In genomic region chr4:174190832-174191500, GRCh38 we compare ENCODE assay signal across 1 cellular context.
TF ChIP-seq lines count a peak whose summit lies in the region.

No MANE protein-coding gene starts in this region.

TF ChIP-seq in K562, 482 proteins besides CTCF, POLR2A, EP300 and RAD21 (continued from another document and continues in another):
- TF ChIP-seq, protein P1, sequence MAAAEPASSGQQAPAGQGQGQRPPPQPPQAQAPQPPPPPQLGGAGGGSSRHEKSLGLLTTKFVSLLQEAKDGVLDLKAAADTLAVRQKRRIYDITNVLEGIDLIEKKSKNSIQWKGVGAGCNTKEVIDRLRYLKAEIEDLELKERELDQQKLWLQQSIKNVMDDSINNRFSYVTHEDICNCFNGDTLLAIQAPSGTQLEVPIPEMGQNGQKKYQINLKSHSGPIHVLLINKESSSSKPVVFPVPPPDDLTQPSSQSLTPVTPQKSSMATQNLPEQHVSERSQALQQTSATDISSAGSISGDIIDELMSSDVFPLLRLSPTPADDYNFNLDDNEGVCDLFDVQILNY (CRISPR knock-in tag; IDR thresholded peaks at IDR 0.05), result no peak
- TF ChIP-seq ZNF316 (IDR thresholded peaks at IDR 0.05), result peak; percentile 94
- TF ChIP-seq ZNF639 (CRISPR knock-in tag; conservative IDR thresholded peaks at IDR 0.05 in 1 of 2, IDR thresholded peaks at IDR 0.05 in 1 of 2), result 0 out of 4 replicates have a peak, but pooled peaks of 1 of the 2 experiments have one; percentile 36
- TF ChIP-seq, protein P2, sequence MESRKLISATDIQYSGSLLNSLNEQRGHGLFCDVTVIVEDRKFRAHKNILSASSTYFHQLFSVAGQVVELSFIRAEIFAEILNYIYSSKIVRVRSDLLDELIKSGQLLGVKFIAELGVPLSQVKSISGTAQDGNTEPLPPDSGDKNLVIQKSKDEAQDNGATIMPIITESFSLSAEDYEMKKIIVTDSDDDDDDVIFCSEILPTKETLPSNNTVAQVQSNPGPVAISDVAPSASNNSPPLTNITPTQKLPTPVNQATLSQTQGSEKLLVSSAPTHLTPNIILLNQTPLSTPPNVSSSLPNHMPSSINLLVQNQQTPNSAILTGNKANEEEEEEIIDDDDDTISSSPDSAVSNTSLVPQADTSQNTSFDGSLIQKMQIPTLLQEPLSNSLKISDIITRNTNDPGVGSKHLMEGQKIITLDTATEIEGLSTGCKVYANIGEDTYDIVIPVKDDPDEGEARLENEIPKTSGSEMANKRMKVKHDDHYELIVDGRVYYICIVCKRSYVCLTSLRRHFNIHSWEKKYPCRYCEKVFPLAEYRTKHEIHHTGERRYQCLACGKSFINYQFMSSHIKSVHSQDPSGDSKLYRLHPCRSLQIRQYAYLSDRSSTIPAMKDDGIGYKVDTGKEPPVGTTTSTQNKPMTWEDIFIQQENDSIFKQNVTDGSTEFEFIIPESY (CRISPR knock-in tag; IDR thresholded peaks at IDR 0.05), result no peak
- TF ChIP-seq, protein P3, sequence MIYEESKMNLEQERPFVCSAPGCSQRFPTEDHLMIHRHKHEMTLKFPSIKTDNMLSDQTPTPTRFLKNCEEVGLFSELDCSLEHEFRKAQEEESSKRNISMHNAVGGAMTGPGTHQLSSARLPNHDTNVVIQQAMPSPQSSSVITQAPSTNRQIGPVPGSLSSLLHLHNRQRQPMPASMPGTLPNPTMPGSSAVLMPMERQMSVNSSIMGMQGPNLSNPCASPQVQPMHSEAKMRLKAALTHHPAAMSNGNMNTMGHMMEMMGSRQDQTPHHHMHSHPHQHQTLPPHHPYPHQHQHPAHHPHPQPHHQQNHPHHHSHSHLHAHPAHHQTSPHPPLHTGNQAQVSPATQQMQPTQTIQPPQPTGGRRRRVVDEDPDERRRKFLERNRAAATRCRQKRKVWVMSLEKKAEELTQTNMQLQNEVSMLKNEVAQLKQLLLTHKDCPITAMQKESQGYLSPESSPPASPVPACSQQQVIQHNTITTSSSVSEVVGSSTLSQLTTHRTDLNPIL (CRISPR knock-in tag; IDR thresholded peaks at IDR 0.05), result no peak
- TF ChIP-seq MCM7 (IDR thresholded peaks at IDR 0.05), result no peak
- TF ChIP-seq ZNF239 (CRISPR knock-in tag; IDR thresholded peaks at IDR 0.05), result no peak
- TF ChIP-seq, protein P4, sequence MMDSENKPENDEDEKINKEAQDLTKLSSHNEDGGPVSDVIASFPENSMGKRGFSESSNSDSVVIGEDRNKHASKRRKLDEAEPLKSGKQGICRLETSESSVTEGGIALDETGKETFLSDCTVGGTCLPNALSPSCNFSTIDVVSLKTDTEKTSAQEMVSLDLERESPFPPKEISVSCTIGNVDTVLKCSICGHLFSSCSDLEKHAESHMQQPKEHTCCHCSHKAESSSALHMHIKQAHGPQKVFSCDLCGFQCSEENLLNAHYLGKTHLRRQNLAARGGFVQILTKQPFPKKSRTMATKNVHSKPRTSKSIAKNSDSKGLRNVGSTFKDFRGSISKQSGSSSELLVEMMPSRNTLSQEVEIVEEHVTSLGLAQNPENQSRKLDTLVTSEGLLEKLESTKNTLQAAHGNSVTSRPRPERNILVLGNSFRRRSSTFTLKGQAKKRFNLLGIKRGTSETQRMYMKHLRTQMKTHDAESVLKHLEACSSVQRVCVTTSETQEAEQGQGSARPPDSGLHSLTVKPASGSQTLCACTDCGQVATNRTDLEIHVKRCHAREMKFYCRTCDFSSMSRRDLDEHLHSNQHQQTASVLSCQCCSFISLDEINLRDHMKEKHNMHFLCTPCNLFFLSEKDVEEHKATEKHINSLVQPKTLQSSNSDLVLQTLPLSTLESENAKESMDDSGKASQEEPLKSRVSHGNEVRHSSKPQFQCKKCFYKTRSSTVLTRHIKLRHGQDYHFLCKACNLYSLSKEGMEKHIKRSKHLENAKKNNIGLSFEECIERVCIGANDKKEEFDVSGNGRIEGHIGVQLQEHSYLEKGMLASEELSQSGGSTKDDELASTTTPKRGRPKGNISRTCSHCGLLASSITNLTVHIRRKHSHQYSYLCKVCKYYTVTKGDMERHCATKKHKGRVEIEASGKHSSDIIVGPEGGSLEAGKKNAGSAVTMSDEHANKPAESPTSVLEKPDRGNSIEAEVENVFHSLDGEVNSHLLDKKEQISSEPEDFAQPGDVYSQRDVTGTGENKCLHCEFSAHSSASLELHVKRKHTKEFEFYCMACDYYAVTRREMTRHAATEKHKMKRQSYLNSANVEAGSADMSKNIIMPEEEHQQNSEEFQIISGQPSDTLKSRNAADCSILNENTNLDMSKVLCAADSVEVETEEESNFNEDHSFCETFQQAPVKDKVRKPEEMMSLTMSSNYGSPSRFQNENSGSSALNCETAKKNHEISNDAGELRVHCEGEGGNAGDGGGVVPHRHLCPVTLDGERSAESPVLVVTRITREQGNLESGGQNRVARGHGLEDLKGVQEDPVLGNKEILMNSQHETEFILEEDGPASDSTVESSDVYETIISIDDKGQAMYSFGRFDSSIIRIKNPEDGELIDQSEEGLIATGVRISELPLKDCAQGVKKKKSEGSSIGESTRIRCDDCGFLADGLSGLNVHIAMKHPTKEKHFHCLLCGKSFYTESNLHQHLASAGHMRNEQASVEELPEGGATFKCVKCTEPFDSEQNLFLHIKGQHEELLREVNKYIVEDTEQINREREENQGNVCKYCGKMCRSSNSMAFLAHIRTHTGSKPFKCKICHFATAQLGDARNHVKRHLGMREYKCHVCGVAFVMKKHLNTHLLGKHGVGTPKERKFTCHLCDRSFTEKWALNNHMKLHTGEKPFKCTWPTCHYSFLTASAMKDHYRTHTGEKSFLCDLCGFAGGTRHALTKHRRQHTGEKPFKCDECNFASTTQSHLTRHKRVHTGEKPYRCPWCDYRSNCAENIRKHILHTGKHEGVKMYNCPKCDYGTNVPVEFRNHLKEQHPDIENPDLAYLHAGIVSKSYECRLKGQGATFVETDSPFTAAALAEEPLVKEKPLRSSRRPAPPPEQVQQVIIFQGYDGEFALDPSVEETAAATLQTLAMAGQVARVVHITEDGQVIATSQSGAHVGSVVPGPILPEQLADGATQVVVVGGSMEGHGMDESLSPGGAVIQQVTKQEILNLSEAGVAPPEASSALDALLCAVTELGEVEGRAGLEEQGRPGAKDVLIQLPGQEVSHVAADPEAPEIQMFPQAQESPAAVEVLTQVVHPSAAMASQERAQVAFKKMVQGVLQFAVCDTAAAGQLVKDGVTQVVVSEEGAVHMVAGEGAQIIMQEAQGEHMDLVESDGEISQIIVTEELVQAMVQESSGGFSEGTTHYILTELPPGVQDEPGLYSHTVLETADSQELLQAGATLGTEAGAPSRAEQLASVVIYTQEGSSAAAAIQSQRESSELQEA (IDR thresholded peaks at IDR 0.05; ENCODE audit: low read depth), result no peak
- TF ChIP-seq CBX3 (IDR thresholded peaks at IDR 0.05; ENCODE audit: borderline replicate concordance in 1 of 2, low read length in 2 of 2), result peak in 1 of 2 experiments; percentile 54; a peak in 1 of 3 replicates
- no peak for TF ChIP-seq RAD51 (IDR thresholded peaks at IDR 0.05; ENCODE audit: borderline replicate concordance, low read depth)
- TF ChIP-seq REST (CRISPR knock-in tag; IDR thresholded peaks at IDR 0.05; ENCODE audit: low read depth), result no peak
- TF ChIP-seq WHSC1 (IDR thresholded peaks at IDR 0.05; ENCODE audit: low read length), result no peak
- TF ChIP-seq, protein P5, sequence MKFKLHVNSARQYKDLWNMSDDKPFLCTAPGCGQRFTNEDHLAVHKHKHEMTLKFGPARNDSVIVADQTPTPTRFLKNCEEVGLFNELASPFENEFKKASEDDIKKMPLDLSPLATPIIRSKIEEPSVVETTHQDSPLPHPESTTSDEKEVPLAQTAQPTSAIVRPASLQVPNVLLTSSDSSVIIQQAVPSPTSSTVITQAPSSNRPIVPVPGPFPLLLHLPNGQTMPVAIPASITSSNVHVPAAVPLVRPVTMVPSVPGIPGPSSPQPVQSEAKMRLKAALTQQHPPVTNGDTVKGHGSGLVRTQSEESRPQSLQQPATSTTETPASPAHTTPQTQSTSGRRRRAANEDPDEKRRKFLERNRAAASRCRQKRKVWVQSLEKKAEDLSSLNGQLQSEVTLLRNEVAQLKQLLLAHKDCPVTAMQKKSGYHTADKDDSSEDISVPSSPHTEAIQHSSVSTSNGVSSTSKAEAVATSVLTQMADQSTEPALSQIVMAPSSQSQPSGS (CRISPR knock-in tag; IDR thresholded peaks at IDR 0.05), result no peak
- TF ChIP-seq HMBOX1 (IDR thresholded peaks at IDR 0.05), result no peak
- TF ChIP-seq ZNF212 (CRISPR knock-in tag; IDR thresholded peaks at IDR 0.05), result no peak
- no peak for TF ChIP-seq ZNF644 (tag; IDR thresholded peaks at IDR 0.05; ENCODE audit: low read depth)
- no peak for TF ChIP-seq ZNF41 (CRISPR knock-in tag; conservative IDR thresholded peaks at IDR 0.05)
- peak; percentile 87 for TF ChIP-seq C11orf30 (IDR thresholded peaks at IDR 0.05; ENCODE audit: low read depth)
- TF ChIP-seq TEAD4 (IDR thresholded peaks at IDR 0.05; ENCODE audit: low read length), result no peak
- no peak for TF ChIP-seq TEAD4 (CRISPR knock-in tag; IDR thresholded peaks at IDR 0.05; ENCODE audit: borderline replicate concordance)
- no peak for TF ChIP-seq TAF9B (IDR thresholded peaks at IDR 0.05; ENCODE audit: partially characterized antibody)
- TF ChIP-seq, protein P6, sequence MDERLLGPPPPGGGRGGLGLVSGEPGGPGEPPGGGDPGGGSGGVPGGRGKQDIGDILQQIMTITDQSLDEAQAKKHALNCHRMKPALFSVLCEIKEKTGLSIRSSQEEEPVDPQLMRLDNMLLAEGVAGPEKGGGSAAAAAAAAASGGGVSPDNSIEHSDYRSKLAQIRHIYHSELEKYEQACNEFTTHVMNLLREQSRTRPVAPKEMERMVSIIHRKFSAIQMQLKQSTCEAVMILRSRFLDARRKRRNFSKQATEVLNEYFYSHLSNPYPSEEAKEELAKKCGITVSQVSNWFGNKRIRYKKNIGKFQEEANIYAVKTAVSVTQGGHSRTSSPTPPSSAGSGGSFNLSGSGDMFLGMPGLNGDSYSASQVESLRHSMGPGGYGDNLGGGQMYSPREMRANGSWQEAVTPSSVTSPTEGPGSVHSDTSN (CRISPR knock-in tag; IDR thresholded peaks at IDR 0.05; ENCODE audit: low read depth), result no peak
- TF ChIP-seq, protein P6 (tag; conservative IDR thresholded peaks at IDR 0.05; ENCODE audit: low read depth), result no peak
- no peak for TF ChIP-seq GMEB1 (CRISPR knock-in tag; IDR thresholded peaks at IDR 0.05)
- TF ChIP-seq L3MBTL2 (IDR thresholded peaks at IDR 0.05), result peak; percentile 29; the same call in 1 of the 2 replicates
- TF ChIP-seq ZSCAN32 (CRISPR knock-in tag; IDR thresholded peaks at IDR 0.05), result no peak
- peak; percentile 14 for TF ChIP-seq MEIS2 (IDR thresholded peaks at IDR 0.05; ENCODE audit: partially characterized antibody)
- TF ChIP-seq SIRT6 (IDR thresholded peaks at IDR 0.05; ENCODE audit: low read depth, low read length), result no peak
